In the genomic region with DNA sequence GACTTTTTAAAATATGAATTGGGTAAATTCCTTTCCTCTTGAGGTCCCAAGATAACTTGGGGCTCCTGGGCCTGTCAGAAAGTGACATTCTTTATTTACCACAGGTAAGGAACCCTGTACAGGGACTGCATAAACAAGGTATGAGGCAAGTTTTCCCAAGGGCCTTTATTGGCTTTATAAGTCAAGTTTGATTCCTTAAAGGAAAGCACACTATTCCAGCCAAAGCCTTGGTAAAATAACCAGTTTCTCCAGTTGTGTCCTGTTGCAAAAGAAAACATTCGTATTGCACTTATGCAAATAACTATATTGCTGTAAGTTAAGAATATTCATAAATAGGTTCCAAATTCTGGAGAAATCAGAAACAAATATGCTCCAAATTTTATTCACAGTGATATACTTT, we compare ENCODE assay signal across 6 cellular contexts.
"Had no signal": no experiment of that assay in that cellular context is flagged by ENCODE, and none has a peak within 500 bp of the region (broad histone marks: within the 10 kb centered on the region; RNA-seq: fewer than 3 reads in every experiment).

No MANE protein-coding gene starts in this region.

- H3K4me3 ChIP-seq: GM23338 had no signal

- H3K27ac ChIP-seq: HL-60 had no signal

- H3K4me2 ChIP-seq: GM23338 had no signal

- H2AFZ ChIP-seq: GM23338 had no signal

- ATAC-seq: GM23338, HepG2 had no signal

- DNase-seq: H9, HCEC 1CT, KBM-7 had no signal
